ENCODE assay signal across 7 cellular contexts in genomic region chr18:78589916-78590437, GRCh38.
"Had no signal": no experiment of that assay in that cellular context is flagged by ENCODE, and none has a peak within 500 bp of the region (broad histone marks: within the 10 kb centered on the region; RNA-seq: fewer than 3 reads in every experiment).

No MANE protein-coding gene starts in this region.

- H3K27me3 Mint-ChIP-seq: IgD-negative memory B cell had no signal

- H3K27ac Mint-ChIP-seq: H9, IgD-negative memory B cell had no signal

- H2AFZ ChIP-seq: GM23248 had no signal

- H3K27ac ChIP-seq: GM23248 had no signal

- H3K9ac ChIP-seq: GM23248 had no signal

- H3K4me3 Mint-ChIP-seq: H9, IgD-negative memory B cell had no signal

- H3K4me1 Mint-ChIP-seq: IgD-negative memory B cell had no signal

- H3K4me3 ChIP-seq: GM23248 had no signal

- DNase-seq: GM23248, GOT3, H9, HCEC 1CT had no signal

- H3K36me3 Mint-ChIP-seq: IgD-negative memory B cell had no signal

- FAIRE-seq: H54, HTR-8/SVneo had no signal
